ENCODE assay signal across 8 cellular contexts in the genomic region with DNA sequence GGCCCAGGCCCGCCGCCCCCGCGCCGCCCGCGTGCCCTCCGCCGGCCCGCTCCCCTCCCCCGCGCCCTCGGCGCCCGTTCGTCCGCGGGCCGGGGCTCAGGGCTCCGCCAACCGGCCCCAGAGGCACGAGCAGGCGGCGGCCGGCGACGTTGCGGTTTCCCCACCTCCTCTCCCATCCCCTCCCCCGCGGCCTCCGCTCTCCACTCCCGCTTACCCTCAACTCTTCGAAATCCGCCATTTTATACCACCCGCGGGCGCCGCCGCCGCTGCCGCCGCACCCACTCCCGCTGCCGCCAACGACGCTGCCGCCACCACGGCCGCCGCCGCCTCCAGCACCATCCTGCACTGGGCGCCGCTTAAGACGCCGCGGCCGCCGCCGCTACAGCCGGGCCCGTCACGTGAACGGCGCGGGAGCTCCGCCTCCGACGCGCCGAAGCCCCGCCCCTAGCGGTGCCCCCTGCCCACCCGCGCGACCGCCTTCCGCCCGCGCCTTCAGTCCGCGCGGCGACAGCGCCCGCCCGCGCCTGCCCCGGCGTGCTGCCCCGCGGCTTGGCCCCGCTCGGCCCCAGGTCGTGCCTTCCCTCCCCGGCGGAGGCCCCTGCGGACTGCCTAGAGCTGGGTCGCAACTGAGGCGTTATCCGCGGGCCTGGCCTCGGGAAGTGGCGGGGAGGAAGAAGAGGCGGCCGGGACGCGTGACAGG. TPM values are rescaled to one million over a fixed set of nuclear protein-coding genes. Genes with fewer than 3 reads are reported as not detected.
A peak's percentile ranks its signal among the peaks of the same experiment; 100 is the strongest.
DNase-seq lines count a peak whose midpoint lies in the region; ATAC-seq, FAIRE-seq and TF ChIP-seq lines count a peak whose summit lies in the region.

A gene with protein sequence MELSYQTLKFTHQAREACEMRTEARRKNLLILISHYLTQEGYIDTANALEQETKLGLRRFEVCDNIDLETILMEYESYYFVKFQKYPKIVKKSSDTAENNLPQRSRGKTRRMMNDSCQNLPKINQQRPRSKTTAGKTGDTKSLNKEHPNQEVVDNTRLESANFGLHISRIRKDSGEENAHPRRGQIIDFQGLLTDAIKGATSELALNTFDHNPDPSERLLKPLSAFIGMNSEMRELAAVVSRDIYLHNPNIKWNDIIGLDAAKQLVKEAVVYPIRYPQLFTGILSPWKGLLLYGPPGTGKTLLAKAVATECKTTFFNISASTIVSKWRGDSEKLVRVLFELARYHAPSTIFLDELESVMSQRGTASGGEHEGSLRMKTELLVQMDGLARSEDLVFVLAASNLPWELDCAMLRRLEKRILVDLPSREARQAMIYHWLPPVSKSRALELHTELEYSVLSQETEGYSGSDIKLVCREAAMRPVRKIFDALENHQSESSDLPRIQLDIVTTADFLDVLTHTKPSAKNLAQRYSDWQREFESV (plus strand): TSS at position 495 of the 700 bp plus-strand sequence. CDS start 29,271 bp downstream, outside the sequence.
A gene with protein sequence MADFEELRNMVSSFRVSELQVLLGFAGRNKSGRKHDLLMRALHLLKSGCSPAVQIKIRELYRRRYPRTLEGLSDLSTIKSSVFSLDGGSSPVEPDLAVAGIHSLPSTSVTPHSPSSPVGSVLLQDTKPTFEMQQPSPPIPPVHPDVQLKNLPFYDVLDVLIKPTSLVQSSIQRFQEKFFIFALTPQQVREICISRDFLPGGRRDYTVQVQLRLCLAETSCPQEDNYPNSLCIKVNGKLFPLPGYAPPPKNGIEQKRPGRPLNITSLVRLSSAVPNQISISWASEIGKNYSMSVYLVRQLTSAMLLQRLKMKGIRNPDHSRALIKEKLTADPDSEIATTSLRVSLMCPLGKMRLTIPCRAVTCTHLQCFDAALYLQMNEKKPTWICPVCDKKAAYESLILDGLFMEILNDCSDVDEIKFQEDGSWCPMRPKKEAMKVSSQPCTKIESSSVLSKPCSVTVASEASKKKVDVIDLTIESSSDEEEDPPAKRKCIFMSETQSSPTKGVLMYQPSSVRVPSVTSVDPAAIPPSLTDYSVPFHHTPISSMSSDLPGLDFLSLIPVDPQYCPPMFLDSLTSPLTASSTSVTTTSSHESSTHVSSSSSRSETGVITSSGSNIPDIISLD (minus strand): TSS at position 400 of the 700 bp plus-strand sequence. CDS start 162 bp downstream, at position 238.

- H3K4me1 ChIP-seq in breast epithelium: no peaks in the 10 kb centered on the region
- H3K4me1 ChIP-seq in small intestine (ENCODE audit: control insufficient read depth in 2 of 2, insufficient read depth in 1 of 2, low read depth in 1 of 2, low read length in 1 of 2): peaks cover 3 to 6% of the 10 kb centered on the region in 2 donors

- no peak for FAIRE-seq in small intestine (lab: Jason Lieb, UNC)

- H3K36me3 ChIP-seq in breast epithelium: no peaks in the 10 kb centered on the region
- H3K36me3 ChIP-seq in small intestine (ENCODE audit: control insufficient read depth in 2 of 2, insufficient read depth in 2 of 2, low read length in 2 of 2): no peaks in the 10 kb centered on the region

- peak; percentile 64 for DNase-seq in SKM-1 treated with dmso at 0.1 percent for 144 hours (lab: John Stamatoyannopoulos, UW; ENCODE audit: unreplicated experiment)
- DNase-seq in SKM-1 (lab: John Stamatoyannopoulos, UW; ENCODE audit: unreplicated experiment): no peak
- DNase-seq in NCI-H2029 (lab: John Stamatoyannopoulos, UW): peak; percentile 43
- peak; percentile 44 to 59 for DNase-seq in breast epithelium (ENCODE audit: low spot score in 2 of 2)
- peak; percentile 88 for DNase-seq in iPS-NIHi7 (ENCODE audit: extremely low spot score)
- peak; percentile 67 for DNase-seq in small intestine

- WGBS in small intestine, 3 donors: 0% methylated on average over 28 to 107 of the region's 107 CpGs

- H3K27me3 ChIP-seq in breast epithelium: no peaks in the 10 kb centered on the region
- no peaks in the 10 kb centered on the region for H3K27me3 ChIP-seq in small intestine (ENCODE audit: control insufficient read depth in 2 of 2, insufficient read depth in 2 of 2, low read length in 2 of 2)

- ATAC-seq in HG02943 (IDR thresholded peaks at IDR 0.05; ENCODE audit: low read depth, unreplicated experiment): peak; percentile 79

- H3K9me3 ChIP-seq in breast epithelium (no peaks in the 10 kb centered on the region), small intestine (ENCODE audit: control insufficient read depth, low read depth) (no peaks in the 10 kb centered on the region)

- TF ChIP-seq POLR2A in breast epithelium (IDR thresholded peaks at IDR 0.05): no peak

- H3K4me3 ChIP-seq in breast epithelium (peak within 1 kb of the TSS; percentile 71 to 80 (median 80)), small intestine (ENCODE audit: low read depth in 1 of 2, low read length in 2 of 2) (peak within 1 kb of the TSS; percentile 68 to 72)

- peak within 1 kb of the TSS; percentile 89 for H3K27ac ChIP-seq in VCaP
- peak within 1 kb of the TSS; percentile 87 to 92 for H3K27ac ChIP-seq in breast epithelium
- H3K27ac ChIP-seq in small intestine (ENCODE audit: low read depth in 1 of 2, low read length in 1 of 2): peak within 1 kb of the TSS; percentile 85 to 94

- intact Hi-C loops in breast epithelium (cut with DNase I; ENCODE audit: low total_unique reads): no loop called here

- TF ChIP-seq CTCF in VCaP (conservative IDR thresholded peaks at IDR 0.05) (peak; percentile 21; the same call in 1 of the 2 replicates), breast epithelium (IDR thresholded peaks at IDR 0.05) (no peak)

RNA-seq across cellular contexts. Expression of the first gene that starts in this region (rescaled TPM):
- 10 to 100 TPM in 1 of 3 donors, 1 to 10 TPM in 2; 8.2 to 16.8 (median 9.1) TPM for total RNA-seq in breast epithelium
- polyA plus RNA-seq in small intestine: 1 to 10 TPM in 2 of 3 donors, not detected in 1; 1.6 to 2.9 TPM

RNA-seq across cellular contexts. Expression of the second gene that starts in this region (rescaled TPM):
- total RNA-seq in breast epithelium: 10 to 100 TPM; 28.2 to 37.0 (median 30.6) TPM
- polyA plus RNA-seq in small intestine: 1 to 10 TPM; 2.5 to 5.6 (median 3.2) TPM
